Comparison of ENCODE assay signal across 21 cellular contexts in the genomic region with DNA sequence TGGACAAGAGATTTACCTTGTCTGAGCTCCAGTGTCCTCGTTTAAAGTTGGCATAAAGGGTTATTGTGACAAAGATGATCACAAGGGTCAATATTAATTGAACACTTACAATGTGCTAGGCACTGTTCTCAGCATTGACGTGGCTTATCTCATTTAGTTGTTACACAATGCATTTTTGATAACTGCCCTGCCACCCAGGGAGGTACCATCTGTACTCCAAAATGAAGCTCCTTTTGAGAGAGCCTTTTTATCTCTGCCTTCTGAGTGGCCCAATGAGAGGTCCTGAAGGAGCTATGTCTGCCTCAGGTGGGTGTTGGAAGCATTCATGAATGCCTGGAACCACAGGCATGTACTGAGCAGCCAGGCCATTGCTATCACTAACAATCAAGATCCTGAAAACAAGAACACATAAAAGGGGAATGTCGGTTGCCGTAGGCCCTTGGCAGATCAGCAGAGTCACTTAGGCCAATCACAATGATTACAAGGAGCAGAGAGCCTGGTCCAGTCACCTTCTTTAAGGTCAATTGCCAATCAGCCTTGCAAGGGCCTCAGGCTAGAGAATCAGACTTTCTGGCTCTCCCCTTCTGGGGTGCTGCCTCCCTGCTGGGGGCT.
DNase-seq lines count a peak whose midpoint lies in the region; FAIRE-seq and TF ChIP-seq lines count a peak whose summit lies in the region.
"Had no signal": no experiment of that assay in that cellular context is flagged by ENCODE, and none has a peak within 500 bp of the region (broad histone marks: within the 10 kb centered on the region; RNA-seq: fewer than 3 reads in every experiment).

No MANE protein-coding gene starts in this region.

- in situ Hi-C loops in G401 (cut with HindIII; ENCODE audit: low sequenced_read_pairs): no loop called here

- POLR2A ChIA-PET in PC-9 (lab: Charles Lee; ENCODE audit: unreplicated experiment) (no interaction called here), Caco-2 (lab: Charles Lee) (no interaction called here)

- H3F3A ChIP-seq in PC-9 (ENCODE audit: insufficient read depth, low read depth): no peaks in the 10 kb centered on the region; the same call in 1 of the 2 replicates

- no TSS peak for BruUV-seq in PC-9 (replicated peaks; lab: Mats Ljungman, UMichigan)
- no TSS peak for BruUV-seq in Caco-2 (replicated peaks; lab: Mats Ljungman, UMichigan)

- H3K27ac ChIP-seq in astrocyte (ENCODE audit: low read depth, low read length): no peak overlapping the region
- H3K27ac ChIP-seq in PC-9: no peak overlapping the region
- H3K27ac ChIP-seq: GM23248, HL-60, SJCRH30 had no signal

- H3K9ac ChIP-seq in astrocyte (ENCODE audit: low read length): no peak overlapping the region
- H3K9ac ChIP-seq: GM23248 had no signal

- DNase-seq in NCI-H2171 treated with DMSO at 0.1 percent for 48 hours (lab: John Stamatoyannopoulos, UW) (peak; percentile 47), NCI-H2171 (lab: John Stamatoyannopoulos, UW) (no peak), G401 (ENCODE audit: low spot score) (peak; percentile 79), astrocyte (ENCODE audit: low read depth) (peak; percentile 31), kidney tubule cell (ENCODE audit: low spot score) (peak; percentile 36), PC-9 (no peak), frontal cortex (ENCODE audit: low spot score in 2 of 2) (no peak), Caco-2 (no peak)
- DNase-seq: CD8-positive, alpha-beta T cell; DND-41; GF-D8; GM23248; NCI-H1436 treated with DMSO at 0.1 percent for 48 hours; NCI-H2029 treated with DMSO at 0.1 percent for 48 hours; NCI-H524 treated with DMSO at 0.1 percent for 48 hours; SJCRH30 had no signal

- no peaks in the 10 kb centered on the region for H3K9me3 ChIP-seq in astrocyte (ENCODE audit: insufficient read depth, low read depth, low read length)
- H3K9me3 ChIP-seq in PC-9 (ENCODE audit: insufficient read depth, low read depth): peaks cover 11% of the 10 kb centered on the region; the same call in 1 of the 2 replicates
- no peaks in the 10 kb centered on the region for H3K9me3 ChIP-seq in Caco-2
- H3K9me3 ChIP-seq: SJCRH30 had no signal

- CTCF ChIA-PET in PC-9 (lab: Charles Lee) (no interaction called here), Caco-2 (lab: Charles Lee) (no interaction called here)

- H3K27ac Mint-ChIP-seq in astrocyte (ENCODE audit: unreplicated experiment) (no peak overlapping the region), Caco-2 (ENCODE audit: unreplicated experiment) (no peak overlapping the region)
- H3K27ac Mint-ChIP-seq: CD8-positive, alpha-beta T cell had no signal

- peaks cover 3% of the 10 kb centered on the region for H3K27me3 Mint-ChIP-seq in astrocyte (ENCODE audit: low read depth, unreplicated experiment)
- no peaks in the 10 kb centered on the region for H3K27me3 Mint-ChIP-seq in Caco-2 (ENCODE audit: insufficient read depth, unreplicated experiment)

- intact Hi-C loops in PC-9 (cut with micrococcal nuclease; ENCODE audit: unreplicated experiment) (no loop called here), Caco-2 (cut with micrococcal nuclease; ENCODE audit: unreplicated experiment) (no loop called here)

- H3K79me2 ChIP-seq in astrocyte (ENCODE audit: insufficient read depth, low read length): no peaks in the 10 kb centered on the region
- no peaks in the 10 kb centered on the region for H3K79me2 ChIP-seq in PC-9 (ENCODE audit: low read depth)

- H3K27me3 ChIP-seq in astrocyte (ENCODE audit: insufficient read depth, low read length): peaks cover 2% of the 10 kb centered on the region
- no peaks in the 10 kb centered on the region for H3K27me3 ChIP-seq in PC-9 (ENCODE audit: insufficient read depth, low read depth)
- no peaks in the 10 kb centered on the region for H3K27me3 ChIP-seq in Caco-2 (replicated peaks; ENCODE audit: control insufficient read depth, insufficient read depth, low read length)
- H3K27me3 ChIP-seq: SJCRH30 had no signal

- no peaks in the 10 kb centered on the region for H4K20me1 ChIP-seq in astrocyte (ENCODE audit: insufficient read depth, low read length)
- H4K20me1 ChIP-seq in PC-9 (ENCODE audit: insufficient read depth): no peaks in the 10 kb centered on the region

- H3K36me3 Mint-ChIP-seq in astrocyte (ENCODE audit: low read depth, unreplicated experiment): no peaks in the 10 kb centered on the region
- H3K36me3 Mint-ChIP-seq in Caco-2 (ENCODE audit: insufficient read depth, unreplicated experiment): no peaks in the 10 kb centered on the region
- H3K36me3 Mint-ChIP-seq: CD8-positive, alpha-beta T cell had no signal

- peaks cover 2% of the 10 kb centered on the region for H3K4me1 Mint-ChIP-seq in astrocyte (ENCODE audit: low read depth, unreplicated experiment)
- no peaks in the 10 kb centered on the region for H3K4me1 Mint-ChIP-seq in Caco-2 (ENCODE audit: low read depth, unreplicated experiment)

- H3K36me3 ChIP-seq in astrocyte (ENCODE audit: insufficient read depth, low read length) (no peaks in the 10 kb centered on the region), PC-9 (ENCODE audit: low read depth) (no peaks in the 10 kb centered on the region), Caco-2 (ENCODE audit: control insufficient read depth, insufficient read depth, low read length) (no peaks in the 10 kb centered on the region)
- H3K36me3 ChIP-seq: SJCRH30 had no signal

- H3K9me3 Mint-ChIP-seq in astrocyte (ENCODE audit: unreplicated experiment) (no peaks in the 10 kb centered on the region), Caco-2 (ENCODE audit: unreplicated experiment) (no peaks in the 10 kb centered on the region)
- H3K9me3 Mint-ChIP-seq: CD8-positive, alpha-beta T cell had no signal

- H3K4me1 ChIP-seq in astrocyte (ENCODE audit: insufficient read depth, low read length): no peaks in the 10 kb centered on the region
- H3K4me1 ChIP-seq in PC-9 (replicated peaks; ENCODE audit: insufficient read depth): peaks cover 18% of the 10 kb centered on the region; the same call in 1 of the 2 replicates
- H3K4me1 ChIP-seq in Caco-2: no peaks in the 10 kb centered on the region
- H3K4me1 ChIP-seq: SJCRH30 had no signal

- H3K4me3 ChIP-seq in astrocyte (ENCODE audit: insufficient read depth, low read depth, low read length) (no peak overlapping the region), PC-9 (no peak overlapping the region), Caco-2 (ENCODE audit: low read depth, low read length) (no peak overlapping the region)
- H3K4me3 ChIP-seq: GM23248, SJCRH30 had no signal

- H2AFZ ChIP-seq in astrocyte (ENCODE audit: low read depth, low read length): no peak overlapping the region
- no peak overlapping the region for H2AFZ ChIP-seq in PC-9
- H2AFZ ChIP-seq: GM23248 had no signal

- H3K4me2 ChIP-seq in astrocyte (ENCODE audit: low read length): no peak overlapping the region
- H3K4me2 ChIP-seq in PC-9: no peak overlapping the region

- H3K4me3 Mint-ChIP-seq in astrocyte (ENCODE audit: unreplicated experiment) (no peak overlapping the region), Caco-2 (ENCODE audit: unreplicated experiment) (no peak overlapping the region)
- H3K4me3 Mint-ChIP-seq: CD8-positive, alpha-beta T cell had no signal

- TF ChIP-seq CTCF in astrocyte (IDR thresholded peaks at IDR 0.05; ENCODE audit: insufficient read depth, low read depth, low read length) (no peak), PC-9 (conservative IDR thresholded peaks at IDR 0.05) (no peak), Caco-2 (IDR thresholded peaks at IDR 0.05; ENCODE audit: insufficient read depth in 1 of 2, low read depth in 1 of 2, low read length in 1 of 2, severe bottlenecking in 1 of 2, unreplicated experiment in 1 of 2) (no peak)

- FAIRE-seq in astrocyte (lab: Jason Lieb, UNC) (no peak), frontal cortex (lab: Jason Lieb, UNC) (no peak)
- FAIRE-seq: D721Med, GM12891, GM18507, HTR-8/SVneo had no signal

- no peaks in the 10 kb centered on the region for H3K9me2 ChIP-seq in PC-9 (ENCODE audit: insufficient read depth)

Comparison
In these comparisons a context has a peak if more than half of its experiments do, and no peak if none do; other contexts are left out.
1. DNase-seq: peak in NCI-H2171 treated with DMSO at 0.1 percent for 48 hours (single experiment), G401 (single experiment), astrocyte (single experiment) and kidney tubule cell (single experiment); none in NCI-H2171 (single experiment), PC-9 (0 of 2), frontal cortex (0 of 2) and Caco-2 (0 of 2).